8 cellular contexts compared by ENCODE assay signal in genomic region chr10:68333058-68333395, GRCh38. TPM values are rescaled to one million over a fixed set of nuclear protein-coding genes. Genes with fewer than 3 reads are reported as not detected.
A peak's percentile ranks its signal among the peaks of the same experiment; 100 is the strongest.
DNase-seq lines count a peak whose midpoint lies in the region; ATAC-seq, FAIRE-seq and TF ChIP-seq lines count a peak whose summit lies in the region.

No MANE protein-coding gene starts in this region.

- no peak for FAIRE-seq in A549 (lab: Jason Lieb, UNC)

- DNase-seq in A549 (ENCODE audit: low read depth in 1 of 2, low spot score in 1 of 2): no peak
- peak in 1 of 2 donors; percentile 80 for DNase-seq in cardiac fibroblast (ENCODE audit: low read depth in 2 of 2)
- DNase-seq in mucosa of descending colon: no peak
- no peak for DNase-seq in COR-L47 (lab: John Stamatoyannopoulos, UW)
- no peak for DNase-seq in NCI-H1105 (lab: John Stamatoyannopoulos, UW)

- peak overlapping the region; percentile 99 for H3K27ac ChIP-seq in A549
- H3K27ac ChIP-seq in HUES64 (ENCODE audit: low read depth, low read length): peak overlapping the region; percentile 96

- H3K4me1 ChIP-seq in A549 (peaks cover 54% of the 10 kb centered on the region), HUES64 (ENCODE audit: insufficient read depth, low read length) (peaks cover 39% of the 10 kb centered on the region), mucosa of descending colon (ENCODE audit: low read depth) (peaks cover 58% of the 10 kb centered on the region)

- 0 out of 5 replicates have a peak, but pooled peaks of 1 of the 2 experiments have one; percentile 4 for TF ChIP-seq RAD21 in A549 (conservative IDR thresholded peaks at IDR 0.05 in 1 of 2, IDR thresholded peaks at IDR 0.05 in 1 of 2)

- H3K4me3 ChIP-seq in A549: peak overlapping the region; percentile 97
- H3K4me3 ChIP-seq in HUES64 (ENCODE audit: low read length): peak overlapping the region; percentile 89
- peak overlapping the region; percentile 90 to 95 for H3K4me3 ChIP-seq in cardiac fibroblast (replicated peaks in 1 of 2; ENCODE audit: low read depth in 2 of 2, low read length in 2 of 2)
- H3K4me3 ChIP-seq in mucosa of descending colon: peak overlapping the region; percentile 89

- peak overlapping the region; percentile 93 for H3K4me2 ChIP-seq in A549

- ATAC-seq in A549 (no peak), mucosa of descending colon (no peak), HG03280 (IDR thresholded peaks at IDR 0.05; ENCODE audit: unreplicated experiment) (no peak), GM21576 (IDR thresholded peaks at IDR 0.05; ENCODE audit: unreplicated experiment) (no peak)

- TF ChIP-seq POLR2A in A549 (IDR thresholded peaks at IDR 0.05; ENCODE audit: low read length): no peak

- no peak; the same call in 2 of the 3 replicates for TF ChIP-seq CTCF in A549 (IDR thresholded peaks at IDR 0.05)
- TF ChIP-seq CTCF in cardiac fibroblast (IDR thresholded peaks at IDR 0.05; ENCODE audit: low read depth, low read length): no peak
- TF ChIP-seq CTCF in mucosa of descending colon (IDR thresholded peaks at IDR 0.05): no peak

- H3K9ac ChIP-seq in HUES64 (ENCODE audit: low read depth, low read length): peak overlapping the region; percentile 100

- TF ChIP-seq EP300 in A549 (IDR thresholded peaks at IDR 0.05): no peak

- H3K9me3 ChIP-seq in A549: no peaks in the 10 kb centered on the region
- H3K9me3 ChIP-seq in HUES64 (ENCODE audit: insufficient read depth, low read depth, low read length): no peaks in the 10 kb centered on the region
- H3K9me3 ChIP-seq in mucosa of descending colon: no peaks in the 10 kb centered on the region

- intact Hi-C loops in mucosa of descending colon (cut with DNase I, micrococcal nuclease): no loop called here

- POLR2A ChIA-PET in A549 (lab: Yijun Ruan, JAX): interaction anchor here (0.6 to 2.1 kb wide), 10 partner anchors 9 to 712 kb away, joined by 3 to 22 read pairs (median 5); partner anchors contain the start of genes RUFY2 and SIRT1

- H3K27me3 ChIP-seq in HUES64 (ENCODE audit: insufficient read depth, low read length): no peaks in the 10 kb centered on the region

- H3K36me3 ChIP-seq in HUES64 (ENCODE audit: insufficient read depth, low read length) (peaks cover 36% of the 10 kb centered on the region), mucosa of descending colon (ENCODE audit: low read depth) (no peaks in the 10 kb centered on the region)

- WGBS in A549 (ENCODE audit: missing lambda C conversion rate): 2% methylated on average over 10 of the region's 10 CpGs
- WGBS in HUES64: 4% methylated on average over 10 of the region's 10 CpGs

- CTCF ChIA-PET in A549 (lab: Yijun Ruan, JAX): interaction anchor here (0.6 to 2.6 kb wide), 9 partner anchors 15 to 567 kb away, joined by 3 to 11 read pairs (median 3); no protein-coding TSS in a partner anchor

TF ChIP-seq in A549, 52 proteins besides CTCF, POLR2A, EP300 and RAD21:
- peak; percentile 9; the same call in 1 of the 2 replicates for TF ChIP-seq KDM5A (IDR thresholded peaks at IDR 0.05)
- no peak for TF ChIP-seq HOXB5 (CRISPR knock-in tag; IDR thresholded peaks at IDR 0.05)
TF ChIP-seq in A549: peak in this region for 1.

RNA-seq across cellular contexts. Expression of gene PBLD, which starts 0.3 kb away (rescaled TPM):
- 1.8 and 3.4 TPM in 2 replicates for polyA plus RNA-seq in A549 (2011; rRNA removed)
- polyA plus RNA-seq in A549 (2012; cell fraction: cytosol; rRNA removed): 0.52 and 0.88 TPM in 2 replicates
- polyA plus RNA-seq in A549 (2012; cell fraction: nucleus; rRNA removed): 0.41 and 0.93 TPM in 2 replicates
- polyA plus RNA-seq in A549 (2017; fragmentation: RNase III; extraction: RNeasy Plus Mini Kit Qiagen cat#74134 plus additional on column Dnase treatment): 4.2 to 4.5 TPM (median 4.2 TPM) in 3 replicates
- 1.1 and 1.7 TPM in 2 replicates for polyA minus RNA-seq in A549 (2011; rRNA and poly(A)+ RNA removed)
- 1.3 TPM for polyA plus RNA-seq in HUES64 (2013, experiment 1 of 2)
- polyA plus RNA-seq in HUES64 (2013, experiment 2 of 2): 1.6 TPM
- 100 to 1,000 TPM in 1 of 3 donors, 10 to 100 TPM in 2; 40.3 to 115 (median 67.2) TPM for total RNA-seq in mucosa of descending colon

RNA-seq across cellular contexts. Expression of gene HNRNPH3, which starts 1.2 kb away (rescaled TPM):
- 108 and 210 TPM in 2 replicates for polyA plus RNA-seq in A549 (2011; rRNA removed)
- polyA plus RNA-seq in A549 (2012; cell fraction: cytosol; rRNA removed): 94.8 and 117 TPM in 2 replicates
- 31.9 and 54.6 TPM in 2 replicates for polyA plus RNA-seq in A549 (2012; cell fraction: nucleus; rRNA removed)
- 354 to 392 TPM (median 391 TPM) in 3 replicates for polyA plus RNA-seq in A549 (2017; fragmentation: RNase III; extraction: RNeasy Plus Mini Kit Qiagen cat#74134 plus additional on column Dnase treatment)
- polyA minus RNA-seq in A549 (2011; rRNA and poly(A)+ RNA removed): 32.2 and 36.4 TPM in 2 replicates
- polyA plus RNA-seq in HUES64 (2013, experiment 1 of 2): 226 TPM
- polyA plus RNA-seq in HUES64 (2013, experiment 2 of 2): 250 TPM
- total RNA-seq in mucosa of descending colon: 100 to 1,000 TPM in 2 of 3 donors, 10 to 100 TPM in 1; 87.4 to 135 (median 102) TPM
